2 cellular contexts compared by ENCODE assay signal in the genomic region with DNA sequence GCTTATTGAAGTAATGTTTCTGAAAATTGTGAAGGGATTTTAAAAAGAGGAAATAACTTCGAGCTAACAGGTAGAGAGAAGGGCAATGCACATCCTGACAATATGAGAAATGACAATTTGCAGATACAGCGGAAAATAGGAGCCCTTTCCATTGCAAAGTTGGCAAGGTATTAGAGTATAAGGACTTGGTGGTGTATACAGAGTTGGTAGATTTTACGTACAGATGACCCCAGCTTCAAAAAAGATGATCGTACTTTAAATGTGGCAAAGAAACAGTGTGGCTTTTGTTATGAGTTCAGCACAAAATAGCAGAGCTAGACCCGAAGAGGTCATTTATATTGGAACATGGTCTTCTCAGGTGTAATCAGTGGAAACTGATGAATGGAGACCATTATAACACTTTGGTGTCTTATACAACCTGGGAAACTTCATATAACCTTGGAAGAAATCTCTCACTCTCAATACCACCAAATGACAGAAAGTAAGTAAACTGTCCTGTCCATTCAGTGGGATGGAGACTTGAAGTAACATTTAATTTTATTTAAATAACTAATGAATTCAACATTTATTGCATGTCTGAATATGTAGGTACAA.
TF ChIP-seq lines count a peak whose summit lies in the region.

No MANE protein-coding gene starts in this region.

TF ChIP-seq in endothelial cell of umbilical vein, 7 proteins besides CTCF, POLR2A, EP300 and RAD21:
- no peak for TF ChIP-seq MYC (IDR thresholded peaks at IDR 0.05; ENCODE audit: low read depth, low read length)
- TF ChIP-seq JUN (IDR thresholded peaks at IDR 0.05; ENCODE audit: borderline replicate concordance, insufficient read depth, insufficient read length, low read depth): no peak
- TF ChIP-seq GATA2 (IDR thresholded peaks at IDR 0.05; ENCODE audit: insufficient read depth, insufficient read length, low read depth, low read length): no peak
- TF ChIP-seq EZH2 (IDR thresholded peaks at IDR 0.05; ENCODE audit: borderline replicate concordance, low read depth, low read length, severe bottlenecking): no peak
- TF ChIP-seq, protein P1, sequence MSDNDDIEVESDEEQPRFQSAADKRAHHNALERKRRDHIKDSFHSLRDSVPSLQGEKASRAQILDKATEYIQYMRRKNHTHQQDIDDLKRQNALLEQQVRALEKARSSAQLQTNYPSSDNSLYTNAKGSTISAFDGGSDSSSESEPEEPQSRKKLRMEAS (IDR thresholded peaks at IDR 0.05; ENCODE audit: insufficient read depth, insufficient read length): no peak
- TF ChIP-seq POLR2AphosphoS5 (IDR thresholded peaks at IDR 0.05; ENCODE audit: insufficient read depth, low read depth, low read length): no peak
- no peak for TF ChIP-seq FOS (IDR thresholded peaks at IDR 0.05; ENCODE audit: borderline replicate concordance, insufficient read depth, low read length)
TF ChIP-seq in endothelial cell of umbilical vein: peak in this region for 0.

TF ChIP-seq in SK-N-SH, 30 proteins besides CTCF, POLR2A, EP300 and RAD21:
- TF ChIP-seq SMC3 (IDR thresholded peaks at IDR 0.05; ENCODE audit: low read depth, low read length): no peak
- no peak for TF ChIP-seq ELF1 (IDR thresholded peaks at IDR 0.05)
- TF ChIP-seq GABPA (IDR thresholded peaks at IDR 0.05; ENCODE audit: low read depth): no peak
- TF ChIP-seq CHD2 (IDR thresholded peaks at IDR 0.05; ENCODE audit: low read length, partially characterized antibody): no peak
- no peak for TF ChIP-seq NFIC (IDR thresholded peaks at IDR 0.05; ENCODE audit: borderline replicate concordance)
- TF ChIP-seq, protein P1 (IDR thresholded peaks at IDR 0.05; ENCODE audit: low read depth): no peak
- no peak for TF ChIP-seq RFX5 (IDR thresholded peaks at IDR 0.05; ENCODE audit: low read length)
- no peak for TF ChIP-seq USF1 (IDR thresholded peaks at IDR 0.05; ENCODE audit: borderline replicate concordance, low read depth)
- no peak for TF ChIP-seq YY1 (IDR thresholded peaks at IDR 0.05; ENCODE audit: low read depth)
- TF ChIP-seq RCOR1 (IDR thresholded peaks at IDR 0.05; ENCODE audit: low read length): no peak
- no peak for TF ChIP-seq SIN3A (IDR thresholded peaks at IDR 0.05; ENCODE audit: borderline replicate concordance, low read depth, low read length)
- no peak for TF ChIP-seq FOXJ3 (CRISPR knock-in tag; IDR thresholded peaks at IDR 0.05)
- TF ChIP-seq FOSL2 (IDR thresholded peaks at IDR 0.05; ENCODE audit: borderline replicate concordance, low read depth): no peak
- TF ChIP-seq PBX3 (IDR thresholded peaks at IDR 0.05): no peak
- no peak for TF ChIP-seq IRF3 (IDR thresholded peaks at IDR 0.05; ENCODE audit: low read depth, low read length)
- TF ChIP-seq EZH2phosphoT487 (IDR thresholded peaks at IDR 0.05; ENCODE audit: borderline replicate concordance, low read depth): no peak
